In genomic region chr2:1631292-1632005, GRCh38 we compare ENCODE assay signal across 20 cellular contexts.
DNase-seq lines count a peak whose midpoint lies in the region; ATAC-seq and TF ChIP-seq lines count a peak whose summit lies in the region.
"Had no signal": no experiment of that assay in that cellular context is flagged by ENCODE, and none has a peak within 500 bp of the region (broad histone marks: within the 10 kb centered on the region; RNA-seq: fewer than 3 reads in every experiment).

No MANE protein-coding gene starts in this region.

- ATAC-seq in HG03565 (IDR thresholded peaks at IDR 0.05; ENCODE audit: unreplicated experiment): no peak
- ATAC-seq: activated CD8-positive, alpha-beta memory T cell treated with anti-CD3 and anti-CD28 coated beads, Interleukin-2, amount 10 ng/mL, durations not matched to agents 7 days and 5 days had no signal

- intact Hi-C loops in prostate gland (cut with DNase I): no loop called here

- H3K4me3 ChIP-seq in coronary artery (no peak overlapping the region), prostate gland (no peak overlapping the region)
- H3K4me3 ChIP-seq: thyroid gland had no signal

- H3K36me3 ChIP-seq in prostate gland: no peaks in the 10 kb centered on the region

- no peaks in the 10 kb centered on the region for H3K9me3 ChIP-seq in prostate gland
- H3K9me3 ChIP-seq: thyroid gland had no signal

- no peak overlapping the region for H3K27ac ChIP-seq in coronary artery
- H3K27ac ChIP-seq in prostate gland: peak overlapping the region; percentile 77 to 79
- H3K27ac ChIP-seq: parathyroid adenoma, thyroid gland had no signal

- peaks cover 16% of the 10 kb centered on the region for H3K4me1 ChIP-seq in prostate gland (replicated peaks)
- H3K4me1 ChIP-seq: parathyroid adenoma had no signal

- no peak for TF ChIP-seq POLR2A in prostate gland (IDR thresholded peaks at IDR 0.05)

- DNase-seq in NCI-H2029 (lab: John Stamatoyannopoulos, UW): peak; percentile 16
- DNase-seq in NCI-H2029 treated with DMSO at 0.1 percent for 48 hours (lab: John Stamatoyannopoulos, UW): no peak
- DNase-seq in NCI-H69 (lab: John Stamatoyannopoulos, UW): peak; percentile 55
- peak; percentile 47 for DNase-seq in coronary artery (ENCODE audit: low spot score)
- DNase-seq in prostate gland (ENCODE audit: low spot score): no peak
- no peak for DNase-seq in SHP77 treated with DMSO at 0.1 percent for 48 hours (lab: John Stamatoyannopoulos, UW)
- DNase-seq in activated CD4-positive, alpha-beta T cell treated with anti-CD3 and anti-CD28 coated beads, Interleukin-2, amount 50 U/mL, for 4 hours: no peak
- DNase-seq: 8988T; activated CD8-positive, alpha-beta memory T cell treated with anti-CD3 and anti-CD28 coated beads, Interleukin-2, amount 10 ng/mL, durations not matched to agents 7 days and 5 days; activated effector memory CD4-positive, alpha-beta T cell treated with anti-CD3 and anti-CD28 coated beads, Interleukin-2, amount 50 U/mL, for 16 hours; C1 segment of cervical spinal cord; cerebellar nuclear complex; DMS53; H7; NCI-H1436; stimulated activated CD4-positive, alpha-beta T cell treated with anti-CD3 and anti-CD28 coated beads, Interleukin-12 subunit alpha, Interleukin-12 subunit beta, amount 100 ng/mL, for 4 hours; T1000; thyroid gland had no signal

- no peaks in the 10 kb centered on the region for H3K27me3 ChIP-seq in prostate gland (replicated peaks; ENCODE audit: insufficient read depth)
- H3K27me3 ChIP-seq: thyroid gland had no signal

- TF ChIP-seq CTCF in coronary artery (IDR thresholded peaks at IDR 0.05): no peak
- TF ChIP-seq CTCF in prostate gland (IDR thresholded peaks at IDR 0.05): no peak

- 43% methylated on average over 6 of the region's 6 CpGs for WGBS in prostate gland

Comparison
In these comparisons a context has a peak if more than half of its experiments do, and no peak if none do; other contexts are left out.
1. DNase-seq: peak in NCI-H2029 (single experiment), NCI-H69 (single experiment) and coronary artery (single experiment); none in NCI-H2029 treated with DMSO at 0.1 percent for 48 hours (single experiment), prostate gland (single experiment), SHP77 treated with DMSO at 0.1 percent for 48 hours (single experiment) and activated CD4-positive, alpha-beta T cell treated with anti-CD3 and anti-CD28 coated beads, Interleukin-2, amount 50 U/mL, for 4 hours (0 of 2).
2. H3K27ac ChIP-seq: peak in prostate gland (2 of 2); none in coronary artery (0 of 2).